Comparison of ENCODE assay signal across 1 cellular context in genomic region chr7:103074519-103075336, GRCh38.
TF ChIP-seq lines count a peak whose summit lies in the region.

Gene ARMC10, plus strand, starts transcription at chr7:103075140. Its CDS starts 133 bp downstream, at chr7:103075273.
Gene FBXL13, minus strand, starts transcription at chr7:103074796.

TF ChIP-seq in HEK293, 187 proteins besides CTCF, POLR2A, EP300 and RAD21 (continued from another document and continues in another):
- TF ChIP-seq INSM2 (tag by site-specific recombination; IDR thresholded peaks at IDR 0.05) (no peak), ZNF423 (tag by site-specific recombination; IDR thresholded peaks at IDR 0.05) (no peak), ZBTB8A (tag by site-specific recombination; IDR thresholded peaks at IDR 0.05) (peak; percentile 93), ZNF571 (tag by site-specific recombination; IDR thresholded peaks at IDR 0.05) (no peak), ZNF23 (tag by site-specific recombination; IDR thresholded peaks at IDR 0.05; ENCODE audit: borderline replicate concordance) (no peak), ZNF549 (tag by site-specific recombination; IDR thresholded peaks at IDR 0.05) (no peak), KLF10 (tag by site-specific recombination; IDR thresholded peaks at IDR 0.05) (peak; percentile 87), ZBTB20 (tag by site-specific recombination; IDR thresholded peaks at IDR 0.05) (peak; percentile 43; the same call in 1 of the 2 replicates), ZNF449 (tag by site-specific recombination; IDR thresholded peaks at IDR 0.05) (no peak), ZNF513 (tag by site-specific recombination; IDR thresholded peaks at IDR 0.05) (no peak), ZNF664 (tag by site-specific recombination; IDR thresholded peaks at IDR 0.05) (no peak), ZNF335 (tag by site-specific recombination; conservative IDR thresholded peaks at IDR 0.05) (no peak; the same call in 1 of the 2 replicates), PRDM1 (tag by site-specific recombination; IDR thresholded peaks at IDR 0.05) (0 out of 2 replicates have a peak, but pooled peaks have one; percentile 64), ZNF280C (tag by site-specific recombination; IDR thresholded peaks at IDR 0.05) (no peak), OSR2 (tag by site-specific recombination; IDR thresholded peaks at IDR 0.05) (no peak), ZNF658 (tag by site-specific recombination; IDR thresholded peaks at IDR 0.05) (no peak), ZNF624 (tag by site-specific recombination; IDR thresholded peaks at IDR 0.05) (no peak), ZNF274 (IDR thresholded peaks at IDR 0.05; ENCODE audit: low read length) (no peak), ZNF274 (tag by site-specific recombination; IDR thresholded peaks at IDR 0.05; ENCODE audit: borderline replicate concordance) (no peak), SETDB1 (IDR thresholded peaks at IDR 0.05; ENCODE audit: insufficient read length, low read length) (no peak), ZNF596 (tag by site-specific recombination; IDR thresholded peaks at IDR 0.05) (0 out of 2 replicates have a peak, but pooled peaks have one; percentile 43), KLF16 (tag by site-specific recombination; IDR thresholded peaks at IDR 0.05) (peak; percentile 66), ZNF10 (tag by site-specific recombination; IDR thresholded peaks at IDR 0.05) (no peak), ZBTB17 (tag by site-specific recombination; IDR thresholded peaks at IDR 0.05) (peak; percentile 94), ZNF132 (tag by site-specific recombination; IDR thresholded peaks at IDR 0.05; ENCODE audit: borderline replicate concordance) (no peak), ZNF366 (tag by site-specific recombination; conservative IDR thresholded peaks at IDR 0.05) (peak; percentile 79; the same call in 1 of the 2 replicates), ZNF404 (tag by site-specific recombination; IDR thresholded peaks at IDR 0.05) (no peak), ZIC2 (tag by site-specific recombination; IDR thresholded peaks at IDR 0.05) (no peak), PRDM10 (tag by site-specific recombination; IDR thresholded peaks at IDR 0.05) (peak; percentile 61), ZNF610 (tag by site-specific recombination; IDR thresholded peaks at IDR 0.05; ENCODE audit: borderline replicate concordance) (no peak), ZNF133 (tag by site-specific recombination; IDR thresholded peaks at IDR 0.05) (no peak), ZFP41 (tag by site-specific recombination; IDR thresholded peaks at IDR 0.05; ENCODE audit: borderline replicate concordance) (no peak), GLIS1 (tag by site-specific recombination; IDR thresholded peaks at IDR 0.05) (no peak; the same call in 1 of the 2 replicates), ZNF747 (tag by site-specific recombination; IDR thresholded peaks at IDR 0.05) (no peak), ZNF174 (tag by site-specific recombination; IDR thresholded peaks at IDR 0.05) (no peak), ZNF670 (tag by site-specific recombination; IDR thresholded peaks at IDR 0.05; ENCODE audit: low read depth) (no peak), ZNF354C (tag by site-specific recombination; IDR thresholded peaks at IDR 0.05; ENCODE audit: borderline replicate concordance, low read depth) (no peak), GLI2 (tag by site-specific recombination; IDR thresholded peaks at IDR 0.05; ENCODE audit: borderline replicate concordance, low read depth) (no peak), TCF7L2 (IDR thresholded peaks at IDR 0.05; ENCODE audit: borderline replicate concordance, low read depth, low read length) (no peak), ZNF776 (tag by site-specific recombination; IDR thresholded peaks at IDR 0.05; ENCODE audit: borderline replicate concordance) (no peak), ZBTB49 (tag by site-specific recombination; IDR thresholded peaks at IDR 0.05; ENCODE audit: low read depth) (no peak), ZNF24 (tag by site-specific recombination; IDR thresholded peaks at IDR 0.05) (peak; percentile 17; the same call in 1 of the 2 replicates), HIC1 (tag by site-specific recombination; IDR thresholded peaks at IDR 0.05) (peak; percentile 33; the same call in 1 of the 2 replicates), KLF9 (tag by site-specific recombination; IDR thresholded peaks at IDR 0.05; ENCODE audit: low read depth) (peak; percentile 96), SP3 (tag by site-specific recombination; IDR thresholded peaks at IDR 0.05) (peak; percentile 98), ZNF433 (tag by site-specific recombination; IDR thresholded peaks at IDR 0.05; ENCODE audit: low read depth) (no peak), KLF1 (tag by site-specific recombination; IDR thresholded peaks at IDR 0.05) (peak; percentile 90), ZNF280D (tag by site-specific recombination; IDR thresholded peaks at IDR 0.05) (no peak)
